In genomic region chr1:90952906-90953305, GRCh38 we compare ENCODE assay signal across 21 cellular contexts.
"Had no signal": no experiment of that assay in that cellular context is flagged by ENCODE, and none has a peak within 500 bp of the region (broad histone marks: within the 10 kb centered on the region; RNA-seq: fewer than 3 reads in every experiment).

No MANE protein-coding gene starts in this region.

- H3K27ac Mint-ChIP-seq: nephron; neural progenitor cell; progenitor cell of endocrine pancreas; stimulated activated naive CD8-positive, alpha-beta T cell treated with anti-CD3 and anti-CD28 coated beads, Interleukin-15, amount 100 ng/mL, for 72 hours had no signal

- H3K4me1 Mint-ChIP-seq: nephron, neural progenitor cell had no signal

- ATAC-seq: gastroesophageal sphincter; heart right ventricle; left cardiac atrium; left lung; naive thymus-derived CD4-positive, alpha-beta T cell; sciatic nerve; stimulated activated naive CD8-positive, alpha-beta T cell treated with anti-CD3 and anti-CD28 coated beads, Interleukin-15, amount 100 ng/mL, for 72 hours; upper lobe of right lung had no signal

- H3K27me3 Mint-ChIP-seq: naive thymus-derived CD4-positive, alpha-beta T cell; progenitor cell of endocrine pancreas; stimulated activated naive CD8-positive, alpha-beta T cell treated with anti-CD3 and anti-CD28 coated beads, Interleukin-15, amount 100 ng/mL, for 72 hours had no signal

- DNase-seq: dermis blood vessel endothelial cell; effector memory CD4-positive, alpha-beta T cell; foreskin keratinocyte; heart right ventricle; hippocampal formation; left cardiac atrium; left lung; mesendoderm; midbrain; naive thymus-derived CD4-positive, alpha-beta T cell; stimulated activated CD4-positive, alpha-beta T cell treated with anti-CD3 and anti-CD28 coated beads, Interleukin-12 subunit alpha, Interleukin-12 subunit beta, amount 100 ng/mL, for 4 hours; stimulated activated naive CD4-positive, alpha-beta T cell; stimulated activated naive CD8-positive, alpha-beta T cell treated with anti-CD3 and anti-CD28 coated beads, Interleukin-15, amount 100 ng/mL, for 72 hours; transverse colon; upper lobe of right lung; uterus had no signal

- H3K4me3 Mint-ChIP-seq: nephron; neural progenitor cell; stimulated activated naive CD8-positive, alpha-beta T cell treated with anti-CD3 and anti-CD28 coated beads, Interleukin-15, amount 100 ng/mL, for 72 hours had no signal
